14 cellular contexts compared by ENCODE assay signal in genomic region chr4:147518086-147518485, GRCh38. TPM values are rescaled to one million over a fixed set of nuclear protein-coding genes. Genes with fewer than 3 reads are reported as not detected.
DNase-seq lines count a peak whose midpoint lies in the region; ATAC-seq, FAIRE-seq and TF ChIP-seq lines count a peak whose summit lies in the region.
"Had no signal": no experiment of that assay in that cellular context is flagged by ENCODE, and none has a peak within 500 bp of the region (broad histone marks: within the 10 kb centered on the region; RNA-seq: fewer than 3 reads in every experiment).

No MANE protein-coding gene starts in this region.

- no peak for TF ChIP-seq EP300 in SK-N-SH (IDR thresholded peaks at IDR 0.05; ENCODE audit: borderline replicate concordance in 1 of 2, low read depth in 1 of 2, low read length in 1 of 2)

- TF ChIP-seq CTCF in SK-N-SH (IDR thresholded peaks at IDR 0.05) (no peak), fibroblast of lung (conservative IDR thresholded peaks at IDR 0.05 in 1 of 2, IDR thresholded peaks at IDR 0.05 in 1 of 2; ENCODE audit: low read depth in 1 of 2, low read length in 2 of 2) (no peak), vagina (IDR thresholded peaks at IDR 0.05) (no peak)

- H3K9ac ChIP-seq in SK-N-SH (no peak overlapping the region), SK-N-MC (ENCODE audit: insufficient read length) (peak overlapping the region; percentile 4), fibroblast of lung (ENCODE audit: insufficient read depth, low read length) (no peak overlapping the region)

- CTCF ChIA-PET in SK-N-SH (lab: Yijun Ruan, JAX), result interaction anchor here (0.6 to 2.4 kb wide), 33 partner anchors 9 to 499 kb away, joined by 3 to 26 read pairs (median 4); partner anchors contain the start of genes EDNRA and TMEM184C

- H3K4me2 ChIP-seq in SK-N-SH, result peak overlapping the region; percentile 27; the same call in 1 of the 2 replicates
- H3K4me2 ChIP-seq in fibroblast of lung (ENCODE audit: extremely low read depth, insufficient read depth, low read length), result no peak overlapping the region

- H3F3A ChIP-seq in SK-N-SH (replicated peaks; ENCODE audit: insufficient read depth), result peaks cover 5% of the 10 kb centered on the region

- 88% methylated on average over 2 of the region's 2 CpGs for WGBS in SK-N-SH (ENCODE audit: low lambda C conversion rate)

- H3K27me3 ChIP-seq in SK-N-SH (ENCODE audit: insufficient read depth), result no peaks in the 10 kb centered on the region
- no peaks in the 10 kb centered on the region for H3K27me3 ChIP-seq in fibroblast of lung (ENCODE audit: control insufficient read depth, insufficient read depth, low read length)
- no peaks in the 10 kb centered on the region for H3K27me3 ChIP-seq in vagina

- H3K9me3 ChIP-seq in SK-N-SH (no peaks in the 10 kb centered on the region), SK-N-MC (ENCODE audit: low read depth, low read length) (no peaks in the 10 kb centered on the region), fibroblast of lung (ENCODE audit: control insufficient read depth, insufficient read depth, low read depth, low read length) (no peaks in the 10 kb centered on the region), vagina (no peaks in the 10 kb centered on the region)
- H3K9me3 ChIP-seq: HAP-1 had no signal

- FAIRE-seq in H54 (lab: Jason Lieb, UNC), result no peak

- TF ChIP-seq POLR2A in vagina (IDR thresholded peaks at IDR 0.05) (no peak), H54 (IDR thresholded peaks at IDR 0.05; ENCODE audit: low read depth, low read length) (no peak)

- no peaks in the 10 kb centered on the region for H4K20me1 ChIP-seq in SK-N-SH (ENCODE audit: insufficient read depth)
- no peaks in the 10 kb centered on the region for H4K20me1 ChIP-seq in fibroblast of lung (ENCODE audit: control insufficient read depth, extremely low read depth, insufficient read depth, low read length)

- peaks cover 4 to 16% of the 10 kb centered on the region in 2 experiments; a peak in 3 of 4 replicates for H3K4me1 ChIP-seq in SK-N-SH (ENCODE audit: control insufficient read depth in 1 of 2, insufficient read depth in 2 of 2, low read depth in 1 of 2, low read length in 1 of 2)
- no peaks in the 10 kb centered on the region for H3K4me1 ChIP-seq in fibroblast of lung (ENCODE audit: control insufficient read depth, extremely low read depth, insufficient read depth, low read length)
- H3K4me1 ChIP-seq in vagina, result peaks cover 21% of the 10 kb centered on the region
- H3K4me1 ChIP-seq: HAP-1 had no signal

- no peaks in the 10 kb centered on the region for H3K9me2 ChIP-seq in SK-N-SH

- intact Hi-C loops in vagina (cut with DNase I), result no loop called here

- no peak for TF ChIP-seq RAD21 in SK-N-SH (IDR thresholded peaks at IDR 0.05; ENCODE audit: low read length)

- no peak for DNase-seq in SK-N-SH
- DNase-seq in SK-N-MC (ENCODE audit: low read depth, low spot score), result no peak
- DNase-seq in fibroblast of lung (ENCODE audit: low read depth in 2 of 2), result peak; percentile 29 to 81
- DNase-seq in vagina (ENCODE audit: extremely low spot score in 2 of 2), result no peak
- DNase-seq in H54 (ENCODE audit: insufficient read length, low spot score), result no peak
- DNase-seq in NCI-H226, result no peak
- DNase-seq in SIG-M5 treated with dmso at 0.1 percent for 504 hours (lab: John Stamatoyannopoulos, UW; ENCODE audit: unreplicated experiment), result no peak
- DNase-seq: NCI-H187 had no signal

- H3K27ac ChIP-seq in SK-N-SH (ENCODE audit: low read depth in 2 of 2, low read length in 1 of 2) (peak overlapping the region in 1 of 2 experiments; percentile 57; a peak in 2 of 4 replicates), SK-N-MC (peak overlapping the region; percentile 49), fibroblast of lung (ENCODE audit: insufficient read depth, low read length) (no peak overlapping the region), vagina (peak overlapping the region; percentile 40)
- H3K27ac ChIP-seq: 22Rv1 had no signal

- no peak for ATAC-seq in SK-N-SH treated with all-trans-retinoic acid at 6 μM for 48 hours

- H3K36me3 ChIP-seq in SK-N-SH (replicated peaks in 1 of 2; ENCODE audit: control insufficient read depth in 1 of 2, insufficient read depth in 2 of 2, low read length in 1 of 2) (no peaks in the 10 kb centered on the region), SK-N-MC (ENCODE audit: insufficient read depth, low read length) (no peaks in the 10 kb centered on the region), fibroblast of lung (ENCODE audit: control insufficient read depth, insufficient read depth, low read length) (no peaks in the 10 kb centered on the region), vagina (no peaks in the 10 kb centered on the region)
- H3K36me3 ChIP-seq: HAP-1 had no signal

- H2AFZ ChIP-seq in SK-N-SH (ENCODE audit: low read depth) (peak overlapping the region; percentile 14; the same call in 1 of the 2 replicates), fibroblast of lung (ENCODE audit: low read length) (no peak overlapping the region)

- no peak overlapping the region for H3K4me3 ChIP-seq in SK-N-SH (ENCODE audit: low read depth in 2 of 2, low read length in 1 of 2)
- H3K4me3 ChIP-seq in SK-N-MC, result no peak overlapping the region; the same call in 1 of the 2 replicates
- no peak overlapping the region for H3K4me3 ChIP-seq in fibroblast of lung (replicated peaks in 1 of 4; ENCODE audit: control extremely low read depth in 1 of 4, insufficient read depth in 1 of 4, low read depth in 3 of 4, low read length in 4 of 4)
- no peak overlapping the region for H3K4me3 ChIP-seq in vagina
- H3K4me3 ChIP-seq: HAP-1 had no signal

- H3K79me2 ChIP-seq in SK-N-SH (ENCODE audit: insufficient read depth) (no peaks in the 10 kb centered on the region), fibroblast of lung (ENCODE audit: control insufficient read depth, insufficient read depth, low read length) (no peaks in the 10 kb centered on the region)

- POLR2A ChIA-PET in SK-N-SH (lab: Yijun Ruan, JAX), result no interaction called here

TF ChIP-seq in SK-N-SH, 30 proteins besides CTCF, POLR2A, EP300 and RAD21 (continues in another document):
- TF ChIP-seq TEAD4 (IDR thresholded peaks at IDR 0.05; ENCODE audit: borderline replicate concordance, insufficient read depth), result no peak
- TF ChIP-seq, protein P1, sequence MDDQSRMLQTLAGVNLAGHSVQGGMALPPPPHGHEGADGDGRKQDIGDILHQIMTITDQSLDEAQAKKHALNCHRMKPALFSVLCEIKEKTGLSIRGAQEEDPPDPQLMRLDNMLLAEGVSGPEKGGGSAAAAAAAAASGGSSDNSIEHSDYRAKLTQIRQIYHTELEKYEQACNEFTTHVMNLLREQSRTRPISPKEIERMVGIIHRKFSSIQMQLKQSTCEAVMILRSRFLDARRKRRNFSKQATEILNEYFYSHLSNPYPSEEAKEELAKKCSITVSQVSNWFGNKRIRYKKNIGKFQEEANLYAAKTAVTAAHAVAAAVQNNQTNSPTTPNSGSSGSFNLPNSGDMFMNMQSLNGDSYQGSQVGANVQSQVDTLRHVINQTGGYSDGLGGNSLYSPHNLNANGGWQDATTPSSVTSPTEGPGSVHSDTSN (IDR thresholded peaks at IDR 0.05), result no peak
- no peak for TF ChIP-seq NFIC (IDR thresholded peaks at IDR 0.05; ENCODE audit: borderline replicate concordance)

TF ChIP-seq in SK-N-SH treated with all-trans-retinoic acid at 6 μM for 48 hours, 23 proteins besides CTCF, POLR2A, EP300 and RAD21:
- TF ChIP-seq, protein P2, sequence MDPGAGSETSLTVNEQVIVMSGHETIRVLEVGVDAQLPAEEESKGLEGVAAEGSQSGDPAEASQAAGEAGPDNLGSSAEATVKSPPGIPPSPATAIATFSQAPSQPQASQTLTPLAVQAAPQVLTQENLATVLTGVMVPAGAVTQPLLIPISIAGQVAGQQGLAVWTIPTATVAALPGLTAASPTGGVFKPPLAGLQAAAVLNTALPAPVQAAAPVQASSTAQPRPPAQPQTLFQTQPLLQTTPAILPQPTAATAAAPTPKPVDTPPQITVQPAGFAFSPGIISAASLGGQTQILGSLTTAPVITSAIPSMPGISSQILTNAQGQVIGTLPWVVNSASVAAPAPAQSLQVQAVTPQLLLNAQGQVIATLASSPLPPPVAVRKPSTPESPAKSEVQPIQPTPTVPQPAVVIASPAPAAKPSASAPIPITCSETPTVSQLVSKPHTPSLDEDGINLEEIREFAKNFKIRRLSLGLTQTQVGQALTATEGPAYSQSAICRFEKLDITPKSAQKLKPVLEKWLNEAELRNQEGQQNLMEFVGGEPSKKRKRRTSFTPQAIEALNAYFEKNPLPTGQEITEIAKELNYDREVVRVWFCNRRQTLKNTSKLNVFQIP (CRISPR knock-in tag; IDR thresholded peaks at IDR 0.05; ENCODE audit: borderline replicate concordance, low read depth), result no peak
- TF ChIP-seq TCF4 (CRISPR knock-in tag; IDR thresholded peaks at IDR 0.05; ENCODE audit: borderline replicate concordance), result no peak
- TF ChIP-seq ESRRG (CRISPR knock-in tag; IDR thresholded peaks at IDR 0.05), result no peak

RNA-seq across cellular contexts. Expression of gene EDNRA, which starts 37.2 kb away (rescaled TPM):
- polyA plus RNA-seq in SK-N-SH (2012; rRNA removed), result 1.2 and 2.0 TPM in 2 replicates
- polyA plus RNA-seq in SK-N-SH (2012; cell fraction: cytosol; rRNA removed), result 2.5 and 2.8 TPM in 2 replicates
- polyA plus RNA-seq in SK-N-SH (2012; cell fraction: nucleus; rRNA removed), result 0.94 and 1.5 TPM in 2 replicates
- 0.77 and 2.0 TPM in 2 replicates for total RNA-seq in fibroblast of lung
- 1.4 and 9.5 TPM in 2 replicates for polyA plus RNA-seq in fibroblast of lung
- 0.67 and 4.8 TPM in 2 replicates for polyA plus RNA-seq in fibroblast of lung (2012)
- polyA minus RNA-seq in fibroblast of lung (ENCODE audit: low replicate concordance), result 3.1 and 7.0 TPM in 2 replicates
- total RNA-seq in vagina, result 41.5 TPM
- total RNA-seq: HT-29, OCI-LY7 had no signal
- polyA plus RNA-seq: IgD-negative memory B cell had no signal

Comparison
In these comparisons a context has a peak if more than half of its experiments do, and no peak if none do; other contexts are left out.
1. DNase-seq: peak in fibroblast of lung (2 of 2); none in SK-N-SH (single experiment), SK-N-MC (single experiment), vagina (0 of 2), H54 (single experiment), NCI-H226 (single experiment) and SIG-M5 treated with dmso at 0.1 percent for 504 hours (single experiment).
2. RNA of gene EDNRA, which starts 37.2 kb away (total RNA-seq): 41.5 TPM in vagina (single experiment); 0.77 to 2.0 TPM in fibroblast of lung; every median in the first group is over 10 times any median in the second.